Comparison of ENCODE assay signal across 8 cellular contexts in the genomic region with DNA sequence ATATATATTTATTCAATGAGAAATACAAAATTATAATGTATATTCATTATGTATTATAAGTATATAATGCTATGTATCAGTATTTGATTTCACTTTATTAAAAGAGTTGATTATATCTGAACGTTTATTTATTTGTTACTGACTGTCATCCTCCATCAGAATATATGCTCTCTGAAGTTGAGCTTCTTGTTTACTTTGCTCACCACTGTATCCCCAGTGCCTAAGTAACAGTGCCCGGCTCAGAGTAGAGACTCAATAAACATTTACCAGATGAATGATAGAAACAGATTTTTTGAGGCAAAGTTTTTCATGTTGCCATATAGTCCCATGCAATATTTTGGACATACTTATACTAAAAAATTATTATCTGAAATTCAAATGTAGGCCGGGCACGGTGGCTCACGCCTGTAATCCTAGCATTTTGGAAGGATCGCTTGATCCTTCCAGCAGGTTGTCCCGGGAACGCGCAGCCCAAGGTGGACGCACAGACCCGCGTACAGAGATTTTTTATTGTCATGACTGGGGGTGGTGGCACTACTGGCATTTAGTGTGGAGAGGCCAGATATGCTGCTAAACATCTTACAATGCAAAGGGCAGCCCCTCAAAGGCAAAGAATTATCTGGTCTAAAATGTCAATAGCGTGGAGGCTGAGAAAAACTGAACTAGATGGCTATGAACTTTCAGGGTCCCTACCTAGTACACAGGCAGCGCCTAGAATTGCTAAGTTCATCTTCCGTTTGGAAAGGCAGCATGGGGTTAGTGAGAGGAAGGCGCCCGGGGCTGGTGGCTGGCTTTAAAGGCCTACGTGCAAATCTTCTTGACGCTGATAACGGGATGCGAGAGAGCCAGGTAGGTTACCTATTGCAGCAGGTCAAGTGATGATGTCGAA. TPM values are rescaled to one million over a fixed set of nuclear protein-coding genes. Genes with fewer than 3 reads are reported as not detected.
DNase-seq lines count a peak whose midpoint lies in the region; ATAC-seq, FAIRE-seq and TF ChIP-seq lines count a peak whose summit lies in the region.

No MANE protein-coding gene starts in this region.

- H3K9me2 ChIP-seq in PC-9 (ENCODE audit: insufficient read depth), result no peaks in the 10 kb centered on the region

- peak; percentile 18 for ATAC-seq in HG02623 (IDR thresholded peaks at IDR 0.05; ENCODE audit: unreplicated experiment)
- ATAC-seq in pancreas, result peak; percentile 24 to 58 (median 52)

- intact Hi-C loops in PC-9 (cut with micrococcal nuclease; ENCODE audit: unreplicated experiment) (loop anchor here (1.0 kb wide), 2 partner anchors 31 to 33 kb away; a partner anchor contains a TSS), esophagus squamous epithelium (cut with DNase I) (no loop called here), pancreas (cut with DNase I) (no loop called here)

- peak overlapping the region; percentile 98 for H3K4me2 ChIP-seq in PC-9

- peaks cover 23% of the 10 kb centered on the region for H3K4me1 ChIP-seq in PC-9 (replicated peaks; ENCODE audit: insufficient read depth)
- H3K4me1 ChIP-seq in esophagus squamous epithelium, result peaks cover 19 to 47% (median 19%) of the 10 kb centered on the region in 3 donors
- H3K4me1 ChIP-seq in pancreas, result peaks cover 4 to 27% (median 15%) of the 10 kb centered on the region in 3 donors

- H3K36me3 ChIP-seq in PC-9 (ENCODE audit: low read depth), result 0 out of 2 replicates have a peak, but pooled peaks cover 7% of the 10 kb centered on the region
- H3K36me3 ChIP-seq in esophagus squamous epithelium, result no peaks in the 10 kb centered on the region
- no peaks in the 10 kb centered on the region for H3K36me3 ChIP-seq in pancreas

- no peak for TF ChIP-seq CTCF in PC-9 (conservative IDR thresholded peaks at IDR 0.05)
- no peak for TF ChIP-seq CTCF in esophagus squamous epithelium (IDR thresholded peaks at IDR 0.05)
- no peak for TF ChIP-seq CTCF in pancreas (IDR thresholded peaks at IDR 0.05)

- DNase-seq in NCI-H2171 (lab: John Stamatoyannopoulos, UW) (peak; percentile 56), NCI-H2171 treated with DMSO at 0.1 percent for 48 hours (lab: John Stamatoyannopoulos, UW) (no peak), PC-9 (no peak), esophagus squamous epithelium (lab: John Stamatoyannopoulos, UW) (no peak), pancreas (no peak), cerebellum (ENCODE audit: low spot score) (no peak), erythroblast (lab: John Stamatoyannopoulos, UW) (no peak)

- TSS peak; percentile 98 for BruUV-seq in PC-9 (replicated peaks; lab: Mats Ljungman, UMichigan)

- peak overlapping the region; percentile 73 for H3K4me3 ChIP-seq in PC-9
- peak overlapping the region; percentile 80 to 97 (median 88) for H3K4me3 ChIP-seq in esophagus squamous epithelium
- peak overlapping the region; percentile 76 to 97 (median 86) for H3K4me3 ChIP-seq in pancreas

- FAIRE-seq in pancreas (lab: Jason Lieb, UNC), result no peak

- H3K27ac ChIP-seq in PC-9 (peak overlapping the region; percentile 45), esophagus squamous epithelium (peak overlapping the region; percentile 87 to 96 (median 94)), pancreas (peak overlapping the region in 2 of 4 donors; percentile 43 to 92)

- peaks cover 6% of the 10 kb centered on the region for H3F3A ChIP-seq in PC-9 (ENCODE audit: insufficient read depth, low read depth)

- peak overlapping the region; percentile 97 for H2AFZ ChIP-seq in PC-9

- peaks cover 23% of the 10 kb centered on the region for H4K20me1 ChIP-seq in PC-9 (ENCODE audit: insufficient read depth)

- H3K9me3 ChIP-seq in PC-9 (ENCODE audit: insufficient read depth, low read depth) (peaks cover 2% of the 10 kb centered on the region; the same call in 1 of the 2 replicates), esophagus squamous epithelium (no peaks in the 10 kb centered on the region), pancreas (no peaks in the 10 kb centered on the region)

- TF ChIP-seq POLR2A in esophagus squamous epithelium (IDR thresholded peaks at IDR 0.05) (no peak), erythroblast (IDR thresholded peaks at IDR 0.05; ENCODE audit: low read length) (no peak)

- peaks cover 41% of the 10 kb centered on the region for H3K79me2 ChIP-seq in PC-9 (ENCODE audit: low read depth)

- no peaks in the 10 kb centered on the region for H3K27me3 ChIP-seq in PC-9 (ENCODE audit: insufficient read depth, low read depth)
- no peaks in the 10 kb centered on the region for H3K27me3 ChIP-seq in esophagus squamous epithelium
- no peaks in the 10 kb centered on the region for H3K27me3 ChIP-seq in pancreas

- WGBS in esophagus squamous epithelium, 2 donors, result 6% methylated on average over 22 of the region's 22 CpGs
- 2 to 3% methylated on average over 22 of the region's 22 CpGs for WGBS in pancreas, 2 donors

- POLR2A ChIA-PET in PC-9 (lab: Charles Lee; ENCODE audit: unreplicated experiment), result interaction anchor here (0.7 to 1.1 kb wide), 8 partner anchors 14 to 1088 kb away, joined by 3 to 12 read pairs (median 4); a partner anchor contains a TSS

- CTCF ChIA-PET in PC-9 (lab: Charles Lee), result interaction anchor here (1.1 kb wide), 1 partner anchor 444 kb away, joined by 12 read pairs; no protein-coding TSS in a partner anchor

RNA-seq across cellular contexts. Expression of a gene that starts 0.7 kb away (rescaled TPM):
- total RNA-seq in PC-9 (2021) (7.3 and 7.9 TPM in 2 replicates), esophagus squamous epithelium (1 to 10 TPM; 7.2 to 8.7 (median 7.6) TPM), pancreas (1 to 10 TPM; 2.2 to 4.1 (median 3.2) TPM), cerebellum (4.4 TPM)
- 1 to 10 TPM; 4.0 to 6.7 TPM for polyA plus RNA-seq in pancreas

RNA-seq across cellular contexts. Expression of a gene that starts 31.0 kb away (rescaled TPM):
- total RNA-seq in PC-9 (2021) (70.8 and 76.9 TPM in 2 replicates), esophagus squamous epithelium (10 to 100 TPM in 3 of 4 donors, 1 to 10 TPM in 1; 9.0 to 54.9 (median 37.8) TPM), pancreas (10 to 100 TPM in 2 of 6 donors, 1 to 10 TPM in 4; 4.5 to 16.8 (median 8.3) TPM), cerebellum (15.2 TPM)
- 10 to 100 TPM; 19.6 to 34.9 TPM for polyA plus RNA-seq in pancreas

RNA-seq across cellular contexts. Expression of a gene that starts 31.0 kb away (rescaled TPM):
- total RNA-seq in PC-9 (2021), result 611 and 635 TPM in 2 replicates
- 100 to 1,000 TPM in 3 of 4 donors, 10 to 100 TPM in 1; 61.6 to 304 (median 170) TPM for total RNA-seq in esophagus squamous epithelium
- total RNA-seq in pancreas, result 10 to 100 TPM in 4 of 6 donors, 1 to 10 TPM in 2; 7.6 to 28.8 (median 14.6) TPM
- 10 to 100 TPM in 1 of 2 donors, 1 to 10 TPM in 1; 5.0 to 14.7 TPM for polyA plus RNA-seq in pancreas
- total RNA-seq in cerebellum, result 21.3 TPM
